1 cellular context compared by ENCODE assay signal in the genomic region with DNA sequence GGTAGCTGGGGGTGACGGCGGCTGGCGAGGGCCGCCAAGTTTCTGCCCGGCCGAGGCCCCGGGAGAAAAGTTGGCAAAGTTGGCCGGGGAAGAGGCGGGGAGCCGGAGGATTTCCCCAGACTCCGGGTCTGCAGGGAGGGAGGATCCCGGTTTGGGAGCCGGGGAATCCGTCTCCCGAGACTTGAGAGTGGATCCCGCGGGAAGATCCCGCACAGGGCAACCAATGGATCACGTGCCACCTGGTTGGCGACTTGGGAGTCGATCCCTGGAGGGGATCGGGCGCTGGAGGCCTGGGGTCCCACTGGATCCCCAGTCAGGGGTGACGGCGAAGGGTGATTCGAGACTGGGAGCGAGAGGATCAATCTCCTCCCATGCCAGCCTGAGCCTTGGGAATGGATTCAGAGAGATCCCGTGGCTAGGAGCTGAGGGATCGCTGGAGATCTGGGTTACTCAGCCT.
TF ChIP-seq lines count a peak whose summit lies in the region.

No MANE protein-coding gene starts in this region.

TF ChIP-seq in WTC11, 78 proteins besides CTCF, POLR2A, EP300 and RAD21 (continued from another document):
- TF ChIP-seq, protein P1, sequence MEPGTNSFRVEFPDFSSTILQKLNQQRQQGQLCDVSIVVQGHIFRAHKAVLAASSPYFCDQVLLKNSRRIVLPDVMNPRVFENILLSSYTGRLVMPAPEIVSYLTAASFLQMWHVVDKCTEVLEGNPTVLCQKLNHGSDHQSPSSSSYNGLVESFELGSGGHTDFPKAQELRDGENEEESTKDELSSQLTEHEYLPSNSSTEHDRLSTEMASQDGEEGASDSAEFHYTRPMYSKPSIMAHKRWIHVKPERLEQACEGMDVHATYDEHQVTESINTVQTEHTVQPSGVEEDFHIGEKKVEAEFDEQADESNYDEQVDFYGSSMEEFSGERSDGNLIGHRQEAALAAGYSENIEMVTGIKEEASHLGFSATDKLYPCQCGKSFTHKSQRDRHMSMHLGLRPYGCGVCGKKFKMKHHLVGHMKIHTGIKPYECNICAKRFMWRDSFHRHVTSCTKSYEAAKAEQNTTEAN (CRISPR knock-in tag; IDR thresholded peaks at IDR 0.05) = no peak
- TF ChIP-seq ATF2 (CRISPR knock-in tag; IDR thresholded peaks at IDR 0.05; ENCODE audit: borderline replicate concordance, low read depth) = no peak
- TF ChIP-seq ZNF263 (CRISPR knock-in tag; IDR thresholded peaks at IDR 0.05; ENCODE audit: low read depth) = no peak
- no peak for TF ChIP-seq ZNF219 (CRISPR knock-in tag; IDR thresholded peaks at IDR 0.05; ENCODE audit: borderline replicate concordance)
- TF ChIP-seq USF2 (CRISPR knock-in tag; IDR thresholded peaks at IDR 0.05) = peak; percentile 86
- TF ChIP-seq, protein P2, sequence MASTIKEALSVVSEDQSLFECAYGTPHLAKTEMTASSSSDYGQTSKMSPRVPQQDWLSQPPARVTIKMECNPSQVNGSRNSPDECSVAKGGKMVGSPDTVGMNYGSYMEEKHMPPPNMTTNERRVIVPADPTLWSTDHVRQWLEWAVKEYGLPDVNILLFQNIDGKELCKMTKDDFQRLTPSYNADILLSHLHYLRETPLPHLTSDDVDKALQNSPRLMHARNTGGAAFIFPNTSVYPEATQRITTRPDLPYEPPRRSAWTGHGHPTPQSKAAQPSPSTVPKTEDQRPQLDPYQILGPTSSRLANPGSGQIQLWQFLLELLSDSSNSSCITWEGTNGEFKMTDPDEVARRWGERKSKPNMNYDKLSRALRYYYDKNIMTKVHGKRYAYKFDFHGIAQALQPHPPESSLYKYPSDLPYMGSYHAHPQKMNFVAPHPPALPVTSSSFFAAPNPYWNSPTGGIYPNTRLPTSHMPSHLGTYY (CRISPR knock-in tag; IDR thresholded peaks at IDR 0.05) = no peak
- TF ChIP-seq ZNF121 (CRISPR knock-in tag; IDR thresholded peaks at IDR 0.05) = no peak
- 0 out of 2 replicates have a peak, but pooled peaks have one; percentile 4 for TF ChIP-seq ESRRA (CRISPR knock-in tag; IDR thresholded peaks at IDR 0.05; ENCODE audit: borderline replicate concordance)
- TF ChIP-seq USF1 (CRISPR knock-in tag; IDR thresholded peaks at IDR 0.05) = peak; percentile 85
- no peak for TF ChIP-seq NR2C2 (CRISPR knock-in tag; IDR thresholded peaks at IDR 0.05)
- 0 out of 2 replicates have a peak, but pooled peaks have one; percentile 4 for TF ChIP-seq MAX (CRISPR knock-in tag; IDR thresholded peaks at IDR 0.05)
- TF ChIP-seq OVOL2 (CRISPR knock-in tag; IDR thresholded peaks at IDR 0.05; ENCODE audit: borderline replicate concordance) = no peak
- TF ChIP-seq, protein P3, sequence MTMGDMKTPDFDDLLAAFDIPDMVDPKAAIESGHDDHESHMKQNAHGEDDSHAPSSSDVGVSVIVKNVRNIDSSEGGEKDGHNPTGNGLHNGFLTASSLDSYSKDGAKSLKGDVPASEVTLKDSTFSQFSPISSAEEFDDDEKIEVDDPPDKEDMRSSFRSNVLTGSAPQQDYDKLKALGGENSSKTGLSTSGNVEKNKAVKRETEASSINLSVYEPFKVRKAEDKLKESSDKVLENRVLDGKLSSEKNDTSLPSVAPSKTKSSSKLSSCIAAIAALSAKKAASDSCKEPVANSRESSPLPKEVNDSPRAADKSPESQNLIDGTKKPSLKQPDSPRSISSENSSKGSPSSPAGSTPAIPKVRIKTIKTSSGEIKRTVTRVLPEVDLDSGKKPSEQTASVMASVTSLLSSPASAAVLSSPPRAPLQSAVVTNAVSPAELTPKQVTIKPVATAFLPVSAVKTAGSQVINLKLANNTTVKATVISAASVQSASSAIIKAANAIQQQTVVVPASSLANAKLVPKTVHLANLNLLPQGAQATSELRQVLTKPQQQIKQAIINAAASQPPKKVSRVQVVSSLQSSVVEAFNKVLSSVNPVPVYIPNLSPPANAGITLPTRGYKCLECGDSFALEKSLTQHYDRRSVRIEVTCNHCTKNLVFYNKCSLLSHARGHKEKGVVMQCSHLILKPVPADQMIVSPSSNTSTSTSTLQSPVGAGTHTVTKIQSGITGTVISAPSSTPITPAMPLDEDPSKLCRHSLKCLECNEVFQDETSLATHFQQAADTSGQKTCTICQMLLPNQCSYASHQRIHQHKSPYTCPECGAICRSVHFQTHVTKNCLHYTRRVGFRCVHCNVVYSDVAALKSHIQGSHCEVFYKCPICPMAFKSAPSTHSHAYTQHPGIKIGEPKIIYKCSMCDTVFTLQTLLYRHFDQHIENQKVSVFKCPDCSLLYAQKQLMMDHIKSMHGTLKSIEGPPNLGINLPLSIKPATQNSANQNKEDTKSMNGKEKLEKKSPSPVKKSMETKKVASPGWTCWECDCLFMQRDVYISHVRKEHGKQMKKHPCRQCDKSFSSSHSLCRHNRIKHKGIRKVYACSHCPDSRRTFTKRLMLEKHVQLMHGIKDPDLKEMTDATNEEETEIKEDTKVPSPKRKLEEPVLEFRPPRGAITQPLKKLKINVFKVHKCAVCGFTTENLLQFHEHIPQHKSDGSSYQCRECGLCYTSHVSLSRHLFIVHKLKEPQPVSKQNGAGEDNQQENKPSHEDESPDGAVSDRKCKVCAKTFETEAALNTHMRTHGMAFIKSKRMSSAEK (CRISPR knock-in tag; IDR thresholded peaks at IDR 0.05; ENCODE audit: borderline replicate concordance) = no peak
